In the genomic region with DNA sequence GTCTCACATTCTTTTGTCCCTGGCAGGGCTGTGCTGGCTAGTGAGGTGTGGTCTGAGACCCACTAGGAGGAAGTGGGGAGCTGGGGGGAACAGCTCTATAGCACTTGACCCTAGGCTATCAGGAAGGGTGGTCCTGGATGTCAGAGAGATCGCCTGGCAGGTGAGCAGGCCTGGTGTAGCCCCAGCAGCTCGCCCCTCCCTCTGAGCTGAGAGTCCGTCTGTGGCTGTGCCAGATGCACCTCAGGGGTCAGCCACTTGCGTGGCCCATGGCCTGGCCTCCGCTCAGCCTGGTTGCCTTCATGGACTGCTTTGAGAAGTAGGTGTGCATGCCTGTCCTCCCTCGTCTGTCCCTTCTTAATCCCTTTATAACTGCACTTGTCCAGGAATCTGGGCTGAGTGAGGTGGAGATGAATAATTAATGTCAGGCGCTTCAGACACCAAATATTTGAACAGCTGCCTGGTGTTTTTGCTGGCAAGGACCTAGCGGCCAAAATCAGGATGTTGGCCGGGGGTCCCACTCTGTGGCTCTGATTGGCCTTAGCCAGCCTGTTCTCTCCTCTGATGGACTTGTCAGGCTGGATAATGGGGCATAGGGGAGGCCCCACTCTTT, we compare ENCODE assay signal across 16 cellular contexts. TPM values are rescaled to one million over a fixed set of nuclear protein-coding genes. Genes with fewer than 3 reads are reported as not detected.
DNase-seq lines count a peak whose midpoint lies in the region; ATAC-seq and TF ChIP-seq lines count a peak whose summit lies in the region.
"Had no signal": no experiment of that assay in that cellular context is flagged by ENCODE, and none has a peak within 500 bp of the region (broad histone marks: within the 10 kb centered on the region; RNA-seq: fewer than 3 reads in every experiment).

No MANE protein-coding gene starts in this region.

- H3K27ac Mint-ChIP-seq in activated CD8-positive, alpha-beta memory T cell treated with anti-CD3 and anti-CD28 coated beads, Interleukin-2, amount 10 ng/mL, durations not matched to agents 7 days and 5 days = no peak overlapping the region
- no peak overlapping the region for H3K27ac Mint-ChIP-seq in nephron progenitor cell
- H3K27ac Mint-ChIP-seq: activated naive CD4-positive, alpha-beta T cell treated with anti-CD3 and anti-CD28 coated beads, Interleukin-2, amount 10 ng/mL, durations not matched to agents 7 days and 5 days; mesothelial cell of epicardium had no signal

- H4K8ac ChIP-seq in neuronal stem cell (ENCODE audit: low read depth, low read length) = no peak overlapping the region

- no peak overlapping the region for H3K14ac ChIP-seq in neuronal stem cell (ENCODE audit: low read length)

- no peak overlapping the region for H3K4me3 Mint-ChIP-seq in activated CD8-positive, alpha-beta memory T cell treated with anti-CD3 and anti-CD28 coated beads, Interleukin-2, amount 10 ng/mL, durations not matched to agents 7 days and 5 days
- no peak overlapping the region for H3K4me3 Mint-ChIP-seq in nephron progenitor cell
- H3K4me3 Mint-ChIP-seq: activated naive CD4-positive, alpha-beta T cell treated with anti-CD3 and anti-CD28 coated beads, Interleukin-2, amount 10 ng/mL, durations not matched to agents 7 days and 5 days; CD8-positive, alpha-beta memory T cell; mesothelial cell of epicardium; WTC11 had no signal

- CTCF ChIA-PET in activated CD8-positive, alpha-beta memory T cell treated with anti-CD3 and anti-CD28 coated beads, Interleukin-2, amount 10 ng/mL, durations not matched to agents 7 days and 5 days (lab: Charles Lee) = interaction anchor here (3.3 kb wide), 1 partner anchor 9 kb away, joined by 23 read pairs; no protein-coding TSS in a partner anchor

- no peak overlapping the region for H4K91ac ChIP-seq in neuronal stem cell (ENCODE audit: low read depth, low read length, poor library complexity)

- no peak overlapping the region for H3K4ac ChIP-seq in neuronal stem cell (ENCODE audit: low read length)

- ATAC-seq in activated CD8-positive, alpha-beta memory T cell treated with anti-CD3 and anti-CD28 coated beads, Interleukin-2, amount 10 ng/mL, durations not matched to agents 7 days and 5 days = peak; percentile 18
- ATAC-seq in HG03135 (IDR thresholded peaks at IDR 0.05; ENCODE audit: unreplicated experiment) = no peak
- ATAC-seq: PC-3, WTC11 had no signal

- H3K18ac ChIP-seq in neuronal stem cell (ENCODE audit: low read length) = no peak overlapping the region

- H3K4me1 Mint-ChIP-seq in activated CD8-positive, alpha-beta memory T cell treated with anti-CD3 and anti-CD28 coated beads, Interleukin-2, amount 10 ng/mL, durations not matched to agents 7 days and 5 days = no peaks in the 10 kb centered on the region
- peaks cover 98% of the 10 kb centered on the region for H3K4me1 Mint-ChIP-seq in nephron progenitor cell
- H3K4me1 Mint-ChIP-seq: activated naive CD4-positive, alpha-beta T cell treated with anti-CD3 and anti-CD28 coated beads, Interleukin-2, amount 10 ng/mL, durations not matched to agents 7 days and 5 days; mesothelial cell of epicardium had no signal

- H3K27ac ChIP-seq in dorsolateral prefrontal cortex (peak overlapping the region in 57 of 59 donors; percentile 9 to 94 (median 88)), skeletal muscle tissue (ENCODE audit: low read depth, low read length) (peak overlapping the region; percentile 84), neuronal stem cell (replicated peaks; ENCODE audit: low read length) (no peak overlapping the region)

- H3K9me3 ChIP-seq in skeletal muscle tissue (ENCODE audit: control insufficient read depth in 3 of 3, low read length in 3 of 3) (no peaks in the 10 kb centered on the region), neuronal stem cell (replicated peaks in 1 of 2; ENCODE audit: control insufficient read depth in 2 of 2, insufficient read depth in 1 of 2, low read depth in 1 of 2, low read length in 2 of 2) (no peaks in the 10 kb centered on the region)

- no peaks in the 10 kb centered on the region for H3K27me3 Mint-ChIP-seq in activated CD8-positive, alpha-beta memory T cell treated with anti-CD3 and anti-CD28 coated beads, Interleukin-2, amount 10 ng/mL, durations not matched to agents 7 days and 5 days
- H3K27me3 Mint-ChIP-seq in nephron progenitor cell (ENCODE audit: low read depth, poor library complexity) = peaks cover 19% of the 10 kb centered on the region
- H3K27me3 Mint-ChIP-seq: activated naive CD4-positive, alpha-beta T cell treated with anti-CD3 and anti-CD28 coated beads, Interleukin-2, amount 10 ng/mL, durations not matched to agents 7 days and 5 days had no signal

- H3K4me1 ChIP-seq in skeletal muscle tissue (ENCODE audit: control insufficient read depth in 3 of 3, insufficient read depth in 3 of 3, low read length in 3 of 3) (peaks cover 75 to 98% (median 79%) of the 10 kb centered on the region in 3 donors), neuronal stem cell (ENCODE audit: control insufficient read depth in 2 of 2, insufficient read depth in 1 of 2, low read depth in 1 of 2, low read length in 2 of 2) (peaks cover 1 to 2% of the 10 kb centered on the region in 2 donors)

- peaks cover 30 to 56% (median 45%) of the 10 kb centered on the region in 3 donors for H3K36me3 ChIP-seq in skeletal muscle tissue (ENCODE audit: control insufficient read depth in 3 of 3, insufficient read depth in 3 of 3, low read length in 3 of 3)
- peaks cover 65 to 99% of the 10 kb centered on the region in 2 donors for H3K36me3 ChIP-seq in neuronal stem cell (replicated peaks in 1 of 2; ENCODE audit: control insufficient read depth in 2 of 2, insufficient read depth in 2 of 2, low read length in 2 of 2)

- no peak overlapping the region for H2AK5ac ChIP-seq in neuronal stem cell (ENCODE audit: low read depth, low read length)

- H3K36me3 Mint-ChIP-seq in activated CD8-positive, alpha-beta memory T cell treated with anti-CD3 and anti-CD28 coated beads, Interleukin-2, amount 10 ng/mL, durations not matched to agents 7 days and 5 days = peaks cover 6% of the 10 kb centered on the region
- peaks cover 40% of the 10 kb centered on the region for H3K36me3 Mint-ChIP-seq in nephron progenitor cell (ENCODE audit: low read depth)

- H2AFZ ChIP-seq in neuronal stem cell (ENCODE audit: low read length) = no peak overlapping the region

- H3K4me2 ChIP-seq in neuronal stem cell (ENCODE audit: insufficient read depth, low read length, poor library complexity, severe bottlenecking) = no peak overlapping the region

- H3K4me3 ChIP-seq in dorsolateral prefrontal cortex = no peak overlapping the region
- H3K4me3 ChIP-seq in skeletal muscle tissue (ENCODE audit: low read length in 3 of 3) = no peak overlapping the region
- H3K4me3 ChIP-seq in neuronal stem cell (ENCODE audit: low read length in 2 of 2) = no peak overlapping the region

- peak overlapping the region in 1 of 3 donors; percentile 54 for H3K9ac ChIP-seq in skeletal muscle tissue (ENCODE audit: low read depth in 1 of 3, low read length in 3 of 3)
- no peak overlapping the region for H3K9ac ChIP-seq in neuronal stem cell (ENCODE audit: low read depth, low read length, poor library complexity)

- H2BK12ac ChIP-seq in neuronal stem cell (ENCODE audit: low read length) = no peak overlapping the region

- H2BK5ac ChIP-seq in neuronal stem cell (ENCODE audit: low read length) = no peak overlapping the region

- no peak for DNase-seq in activated CD8-positive, alpha-beta memory T cell treated with anti-CD3 and anti-CD28 coated beads, Interleukin-2, amount 10 ng/mL, durations not matched to agents 7 days and 5 days
- DNase-seq in activated CD8-positive, alpha-beta memory T cell treated with anti-CD3 and anti-CD28 coated beads, Interleukin-2, amount 50 U/mL, for 48 hours = no peak
- DNase-seq in NCI-H748 (lab: John Stamatoyannopoulos, UW; ENCODE audit: unreplicated experiment) = peak; percentile 83
- no peak for DNase-seq in dorsolateral prefrontal cortex
- no peak for DNase-seq in neuronal stem cell (ENCODE audit: low spot score)
- no peak for DNase-seq in nephron progenitor cell
- DNase-seq: ACHN; activated naive CD4-positive, alpha-beta T cell treated with anti-CD3 and anti-CD28 coated beads, Interleukin-2, amount 10 ng/mL, durations not matched to agents 7 days and 5 days; CD8-positive, alpha-beta memory T cell; PC-3; stimulated activated CD4-positive, alpha-beta T cell treated with anti-CD3 and anti-CD28 coated beads, Interleukin-2, amount 100 ng/mL, for 48 hours; SW 1271 had no signal

- intact Hi-C loops in dorsolateral prefrontal cortex (cut with DNase I) = loop anchor here (2.0 to 10.0 kb wide), 3 partner anchors 35 to 239 kb away; partner anchors contain the start of gene RNF220 (in 1 of the 2)

- H2BK120ac ChIP-seq in neuronal stem cell (ENCODE audit: low read depth, low read length) = no peak overlapping the region

- H3K23ac ChIP-seq in neuronal stem cell (ENCODE audit: low read depth, low read length, poor library complexity) = no peak overlapping the region

- H2BK15ac ChIP-seq in neuronal stem cell (ENCODE audit: low read length) = no peak overlapping the region

- H3K9me3 Mint-ChIP-seq in activated CD8-positive, alpha-beta memory T cell treated with anti-CD3 and anti-CD28 coated beads, Interleukin-2, amount 10 ng/mL, durations not matched to agents 7 days and 5 days (ENCODE audit: low read depth) = no peaks in the 10 kb centered on the region
- no peaks in the 10 kb centered on the region for H3K9me3 Mint-ChIP-seq in nephron progenitor cell
- H3K9me3 Mint-ChIP-seq: activated naive CD4-positive, alpha-beta T cell treated with anti-CD3 and anti-CD28 coated beads, Interleukin-2, amount 10 ng/mL, durations not matched to agents 7 days and 5 days; mesothelial cell of epicardium; WTC11 had no signal

- H3K27me3 ChIP-seq in dorsolateral prefrontal cortex (no peaks in the 10 kb centered on the region), skeletal muscle tissue (ENCODE audit: control insufficient read depth in 3 of 3, insufficient read depth in 3 of 3, low read length in 3 of 3) (no peaks in the 10 kb centered on the region), neuronal stem cell (ENCODE audit: control insufficient read depth in 3 of 3, insufficient read depth in 3 of 3, low read depth in 1 of 3, low read length in 3 of 3) (no peaks in the 10 kb centered on the region)

- no peaks in the 10 kb centered on the region for H3K79me1 ChIP-seq in neuronal stem cell (ENCODE audit: low read depth, low read length)

- no peak for TF ChIP-seq CTCF in dorsolateral prefrontal cortex (IDR thresholded peaks at IDR 0.05 in 54 of 56, conservative IDR thresholded peaks at IDR 0.05 in 2 of 56; ENCODE audit: low read depth in 1 of 56, partially characterized antibody in 56 of 56)
- TF ChIP-seq CTCF in nephron progenitor cell (IDR thresholded peaks at IDR 0.05) = no peak

- WGBS in neuronal stem cell (ENCODE audit: extremely low coverage in 2 of 2, insufficient read length in 2 of 2, insufficient replicate concordance in 1 of 2), 2 donors = no CpG with 5 or more reads among the region's 9 CpGs

RNA-seq across cellular contexts. Expression of gene TMEM53, which starts 30.5 kb away (rescaled TPM):
- total RNA-seq in activated CD8-positive, alpha-beta memory T cell treated with anti-CD3 and anti-CD28 coated beads, Interleukin-2, amount 10 ng/mL, durations not matched to agents 7 days and 5 days = 1 to 10 TPM; 3.6 to 3.7 TPM
- total RNA-seq in dorsolateral prefrontal cortex (10 to 100 TPM in 78 of 120 experiments, 1 to 10 TPM in 42; 6.1 to 18.4 (median 11.0) TPM), skeletal muscle tissue (3.1 TPM)
- polyA plus RNA-seq in neuronal stem cell (2013, experiment 1 of 2) = 11.3 TPM
- polyA plus RNA-seq in neuronal stem cell (2013, experiment 2 of 2) = 11.9 TPM

RNA-seq across cellular contexts. Expression of gene ARMH1, which starts 30.7 kb away (rescaled TPM):
- total RNA-seq in activated CD8-positive, alpha-beta memory T cell treated with anti-CD3 and anti-CD28 coated beads, Interleukin-2, amount 10 ng/mL, durations not matched to agents 7 days and 5 days = 10 to 100 TPM; 17.0 to 17.2 TPM
- total RNA-seq in dorsolateral prefrontal cortex (10 to 100 TPM in 97 of 120 experiments, 1 to 10 TPM in 23; 5.2 to 28.0 (median 13.0) TPM), skeletal muscle tissue (0.52 TPM)
- 7.6 TPM for polyA plus RNA-seq in neuronal stem cell (2013, experiment 1 of 2)
- 7.7 TPM for polyA plus RNA-seq in neuronal stem cell (2013, experiment 2 of 2)
